Comparison of ENCODE assay signal across 23 cellular contexts in genomic region chr16:85182774-85183173, GRCh38.
DNase-seq lines count a peak whose midpoint lies in the region; ATAC-seq and TF ChIP-seq lines count a peak whose summit lies in the region.
"Had no signal": no experiment of that assay in that cellular context is flagged by ENCODE, and none has a peak within 500 bp of the region (broad histone marks: within the 10 kb centered on the region; RNA-seq: fewer than 3 reads in every experiment).

No MANE protein-coding gene starts in this region.

- H3K36me3 ChIP-seq in HEK293 (ENCODE audit: control insufficient read depth in 2 of 2, insufficient read depth in 1 of 2, low read length in 2 of 2) (peaks cover 0 to 51% of the 10 kb centered on the region in 2 experiments; a peak in 1 of 3 replicates), mesenchymal stem cell (ENCODE audit: control insufficient read depth in 1 of 2, insufficient read depth in 2 of 2, low read depth in 1 of 2, low read length in 2 of 2) (peaks cover 35 to 53% of the 10 kb centered on the region in 2 experiments)

- peak overlapping the region; percentile 22 for H4K8ac ChIP-seq in mesenchymal stem cell (ENCODE audit: low read length)

- no peak overlapping the region for H3K27ac ChIP-seq in HEK293 (ENCODE audit: extremely low read depth, low read depth, low read length)
- no peak overlapping the region for H3K27ac ChIP-seq in mesenchymal stem cell (ENCODE audit: low read length, poor library complexity, severe bottlenecking)
- H3K27ac ChIP-seq: A549; BLaER1 treated with 17β-estradiol and CSF1 and Interleukin-3, amounts not matched to agents 10 nM and 100 nM had no signal

- H3K27me3 Mint-ChIP-seq in WTC11 (ENCODE audit: low read depth): peaks cover 2% of the 10 kb centered on the region; the same call in 1 of the 2 replicates
- H3K27me3 Mint-ChIP-seq in progenitor cell of endocrine pancreas: peaks cover under 1% of the 10 kb centered on the region

- H3K27ac Mint-ChIP-seq in WTC11 (peak overlapping the region; percentile 89), progenitor cell of endocrine pancreas (peak overlapping the region; percentile 66)
- H3K27ac Mint-ChIP-seq: CD4-positive, alpha-beta T cell had no signal

- CTCF ChIA-PET in HEK293 (lab: Yijun Ruan, JAX) (no interaction called here), WTC11 (lab: Charles Lee) (no interaction called here)

- H3K4me1 Mint-ChIP-seq in WTC11 (no peaks in the 10 kb centered on the region), progenitor cell of endocrine pancreas (ENCODE audit: low read depth) (no peaks in the 10 kb centered on the region)

- TF ChIP-seq CTCF in HEK293 (tag by site-specific recombination; IDR thresholded peaks at IDR 0.05) (no peak), WTC11 (IDR thresholded peaks at IDR 0.05) (no peak), progenitor cell of endocrine pancreas (IDR thresholded peaks at IDR 0.05; ENCODE audit: unreplicated experiment) (no peak), omental fat pad (IDR thresholded peaks at IDR 0.05) (no peak)

- H3K27me3 ChIP-seq in mesenchymal stem cell (ENCODE audit: control insufficient read depth in 1 of 2, insufficient read depth in 1 of 2, low read length in 2 of 2): no peaks in the 10 kb centered on the region
- H3K27me3 ChIP-seq: BLaER1 treated with 17β-estradiol and CSF1 and Interleukin-3, amounts not matched to agents 10 nM and 100 nM; MG63 had no signal

- no peak overlapping the region for H2AK5ac ChIP-seq in mesenchymal stem cell (ENCODE audit: low read length, severe bottlenecking)

- H3K4me3 ChIP-seq in HEK293 (ENCODE audit: low read depth, low read length) (no peak overlapping the region), mesenchymal stem cell (ENCODE audit: insufficient read depth in 1 of 2, low read depth in 1 of 2, low read length in 2 of 2) (no peak overlapping the region)
- H3K4me3 ChIP-seq: A549; BLaER1 treated with 17β-estradiol and CSF1 and Interleukin-3, amounts not matched to agents 10 nM and 100 nM; MG63 had no signal

- no peak overlapping the region for H2BK12ac ChIP-seq in mesenchymal stem cell (ENCODE audit: low read length in 2 of 2)

- H3K4ac ChIP-seq in mesenchymal stem cell (ENCODE audit: low read depth in 1 of 2, low read length in 2 of 2): no peak overlapping the region

- 98% methylated on average over 13 of the region's 13 CpGs for WGBS in mesenchymal stem cell

- H3K18ac ChIP-seq in mesenchymal stem cell (ENCODE audit: low read depth in 1 of 2, low read length in 2 of 2): no peak overlapping the region

- no peak overlapping the region for H3K4me2 ChIP-seq in mesenchymal stem cell (ENCODE audit: low read length, poor library complexity, severe bottlenecking)
- H3K4me2 ChIP-seq: A549; BLaER1 treated with 17β-estradiol and CSF1 and Interleukin-3, amounts not matched to agents 10 nM and 100 nM had no signal

- H2BK15ac ChIP-seq in mesenchymal stem cell (ENCODE audit: low read depth, poor library complexity, severe bottlenecking): no peak overlapping the region

- H3K79me1 ChIP-seq in mesenchymal stem cell (replicated peaks; ENCODE audit: low read length, poor library complexity, severe bottlenecking): peaks cover 56% of the 10 kb centered on the region

- H3K4me1 ChIP-seq in HEK293 (ENCODE audit: control insufficient read depth, insufficient read depth, low read length): no peaks in the 10 kb centered on the region
- H3K4me1 ChIP-seq in mesenchymal stem cell (ENCODE audit: control insufficient read depth, insufficient read depth, low read depth, low read length): peaks cover 12% of the 10 kb centered on the region
- H3K4me1 ChIP-seq: A549 had no signal

- H2BK120ac ChIP-seq in mesenchymal stem cell (ENCODE audit: low read depth, low read length): no peak overlapping the region

- H2AFZ ChIP-seq in mesenchymal stem cell (ENCODE audit: low read depth, low read length): no peak overlapping the region

- no peak overlapping the region for H3K9ac ChIP-seq in mesenchymal stem cell (ENCODE audit: low read length)
- H3K9ac ChIP-seq: BLaER1 treated with 17β-estradiol and CSF1 and Interleukin-3, amounts not matched to agents 10 nM and 100 nM had no signal

- POLR2A ChIA-PET in HEK293 (lab: Yijun Ruan, JAX) (no interaction called here), WTC11 (lab: Charles Lee) (no interaction called here)

- H3K9me3 Mint-ChIP-seq in WTC11 (peaks cover 18% of the 10 kb centered on the region), progenitor cell of endocrine pancreas (ENCODE audit: low read depth) (peaks cover 8% of the 10 kb centered on the region)

- H3K36me3 Mint-ChIP-seq in WTC11: peaks cover 27% of the 10 kb centered on the region
- peaks cover 15% of the 10 kb centered on the region for H3K36me3 Mint-ChIP-seq in progenitor cell of endocrine pancreas (ENCODE audit: insufficient read depth)

- H3K4me3 Mint-ChIP-seq in WTC11 (no peak overlapping the region), progenitor cell of endocrine pancreas (ENCODE audit: low read depth) (no peak overlapping the region)
- H3K4me3 Mint-ChIP-seq: CD4-positive, alpha-beta T cell had no signal

- no peak for ATAC-seq in WTC11
- no peak for ATAC-seq in HG02610 (IDR thresholded peaks at IDR 0.05; ENCODE audit: unreplicated experiment)
- no peak for ATAC-seq in omental fat pad (ENCODE audit: low FRiP score)
- ATAC-seq: HCT116 had no signal

- H3K23ac ChIP-seq in mesenchymal stem cell (ENCODE audit: low read length in 2 of 2): no peak overlapping the region

- no peak overlapping the region for H2BK5ac ChIP-seq in mesenchymal stem cell (ENCODE audit: low read depth, low read length, poor library complexity, severe bottlenecking)

- H3K14ac ChIP-seq in mesenchymal stem cell (ENCODE audit: low read length in 2 of 2): no peak overlapping the region

- no peaks in the 10 kb centered on the region for H3K9me3 ChIP-seq in HEK293 (ENCODE audit: control insufficient read depth, insufficient read depth, low read depth, low read length)
- H3K9me3 ChIP-seq in mesenchymal stem cell (ENCODE audit: control insufficient read depth, low read length): peaks cover 18% of the 10 kb centered on the region
- H3K9me3 ChIP-seq: MG63 had no signal

- DNase-seq in WTC11 (ENCODE audit: low spot score) (no peak), mesenchymal stem cell (no peak), progenitor cell of endocrine pancreas (ENCODE audit: low spot score, unreplicated experiment) (no peak), NCI-H69 (lab: John Stamatoyannopoulos, UW) (no peak), omental fat pad (ENCODE audit: low spot score) (no peak)
- DNase-seq: AML-193; CD4-positive, alpha-beta T cell; KG1; MG63; NCI-H1105 treated with DMSO at 0.1 percent for 48 hours; NCI-H146; NCI-H1930; NCI-H2107; NCI-H446; NCI-H524 treated with DMSO at 0.1 percent for 48 hours; NCI-H82; RPMI8226; SHP77 had no signal

- H4K91ac ChIP-seq in mesenchymal stem cell (ENCODE audit: low read length): no peak overlapping the region

TF ChIP-seq in HEK293, 187 proteins besides CTCF, POLR2A, EP300 and RAD21 (continues in another document):
- TF ChIP-seq ZNF660 (tag by site-specific recombination; IDR thresholded peaks at IDR 0.05): no peak
- no peak for TF ChIP-seq HOXC10 (CRISPR knock-in tag; IDR thresholded peaks at IDR 0.05)
- no peak for TF ChIP-seq ZNF514 (tag by site-specific recombination; IDR thresholded peaks at IDR 0.05)
- TF ChIP-seq ZNF148 (tag by site-specific recombination; IDR thresholded peaks at IDR 0.05; ENCODE audit: borderline replicate concordance): no peak

TF ChIP-seq in WTC11, 78 proteins besides CTCF, POLR2A, EP300 and RAD21 (continues in another document):
- TF ChIP-seq JAZF1 (CRISPR knock-in tag; IDR thresholded peaks at IDR 0.05): no peak
- no peak for TF ChIP-seq IRF1 (CRISPR knock-in tag; IDR thresholded peaks at IDR 0.05)
- no peak for TF ChIP-seq MAX (CRISPR knock-in tag; IDR thresholded peaks at IDR 0.05)
- 0 out of 2 replicates have a peak, but pooled peaks have one; percentile 54 for TF ChIP-seq ZBTB43 (CRISPR knock-in tag; IDR thresholded peaks at IDR 0.05)
